Comparison of ENCODE assay signal across 8 cellular contexts in the genomic region with DNA sequence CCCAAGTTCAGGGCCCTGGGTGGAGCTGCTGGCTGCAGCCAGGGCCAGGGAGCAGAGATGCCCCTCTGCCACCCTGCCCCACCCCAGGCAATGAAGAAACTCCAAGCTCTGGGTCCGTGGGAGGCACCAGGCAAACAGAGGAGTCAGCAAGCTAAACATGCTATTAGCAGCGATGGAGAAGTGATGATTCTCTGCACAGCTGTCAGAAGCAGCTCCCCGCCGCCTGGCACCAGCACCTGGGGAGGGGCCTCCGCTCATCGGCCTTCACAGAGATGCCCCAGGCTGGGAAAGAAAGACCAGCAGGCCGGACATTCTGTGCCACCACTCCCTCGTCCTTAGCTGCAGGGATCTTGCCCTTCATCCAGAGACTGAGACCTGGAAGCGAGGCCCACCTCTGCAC. TPM values are rescaled to one million over a fixed set of nuclear protein-coding genes. Genes with fewer than 3 reads are reported as not detected.
DNase-seq lines count a peak whose midpoint lies in the region; FAIRE-seq and TF ChIP-seq lines count a peak whose summit lies in the region.
"Not testable (repeated sequence)": the region's sequence is repeated elsewhere in the genome, so short reads cannot be mapped to it uniquely, and the experiment has no call there.
"Had no signal": no experiment of that assay in that cellular context is flagged by ENCODE, and none has a peak within 500 bp of the region (broad histone marks: within the 10 kb centered on the region; RNA-seq: fewer than 3 reads in every experiment).

No MANE protein-coding gene starts in this region.

- not testable (repeated sequence) for H3K36me3 Mint-ChIP-seq in glutamatergic neuron (ENCODE audit: unreplicated experiment)

- H3K9me3 Mint-ChIP-seq in glutamatergic neuron (ENCODE audit: unreplicated experiment) = not testable (repeated sequence)

- not testable (repeated sequence) for H3K27ac Mint-ChIP-seq in glutamatergic neuron (ENCODE audit: unreplicated experiment)

- not testable (repeated sequence) for H3K4me3 ChIP-seq in coronary artery; kidney (ENCODE audit: low read length in 2 of 2)

- FAIRE-seq in kidney (lab: Jason Lieb, UNC) = not testable (repeated sequence)

- intact Hi-C loops in kidney (cut with DNase I); posterior cingulate gyrus (cut with DNase I): not testable (repeated sequence)

- H3K36me3 ChIP-seq in kidney (ENCODE audit: control insufficient read depth in 1 of 2, insufficient read depth in 2 of 2, low read length in 2 of 2) = not testable (repeated sequence)

- not testable (repeated sequence) for H3K9ac ChIP-seq in kidney (ENCODE audit: low read length in 2 of 2)

- not testable (repeated sequence) for H3K27ac ChIP-seq in coronary artery; kidney (ENCODE audit: low read depth in 2 of 2, low read length in 2 of 2)

- TF ChIP-seq CTCF in coronary artery (IDR thresholded peaks at IDR 0.05); glutamatergic neuron (IDR thresholded peaks at IDR 0.05; ENCODE audit: partially characterized antibody, unreplicated experiment); kidney (IDR thresholded peaks at IDR 0.05; ENCODE audit: borderline replicate concordance, extremely low read depth, insufficient read depth): not testable (repeated sequence)

- not testable (repeated sequence) for H3K4me1 Mint-ChIP-seq in glutamatergic neuron (ENCODE audit: low read depth, unreplicated experiment)

- not testable (repeated sequence) for H3K27me3 Mint-ChIP-seq in glutamatergic neuron (ENCODE audit: unreplicated experiment)

- H3K4me1 ChIP-seq in kidney (ENCODE audit: control insufficient read depth in 1 of 2, insufficient read depth in 1 of 2, low read depth in 1 of 2, low read length in 2 of 2) = not testable (repeated sequence)

- H3K9me3 ChIP-seq in kidney (ENCODE audit: control insufficient read depth in 1 of 2, low read length in 2 of 2) = not testable (repeated sequence)

- H3K4me3 Mint-ChIP-seq in glutamatergic neuron (ENCODE audit: unreplicated experiment) = not testable (repeated sequence)

- DNase-seq in NCI-H226 (peak; percentile 52), amniotic epithelial cell (ENCODE audit: low read depth) (peak; percentile 2), coronary artery (ENCODE audit: low spot score) (peak; percentile 29), glutamatergic neuron (peak; percentile 5), kidney (peak; percentile 75), posterior cingulate gyrus (peak in 7 of 10 donors; percentile 31 to 96 (median 57)), superior temporal gyrus (ENCODE audit: extremely low spot score) (peak; percentile 38)

RNA-seq across cellular contexts. Expression of gene GPAT2, which starts 27.2 kb away (rescaled TPM):
- total RNA-seq in glutamatergic neuron (ENCODE audit: unreplicated experiment) (0.47 TPM), kidney (2.7 TPM)
- 1.1 TPM for polyA plus RNA-seq in kidney (ENCODE audit: insufficient read depth, low read depth, low replicate concordance)

RNA-seq across cellular contexts. Expression of gene ADRA2B, which starts 54.5 kb away (rescaled TPM):
- total RNA-seq in glutamatergic neuron (ENCODE audit: unreplicated experiment) (0.91 TPM), kidney (1.4 TPM)
- polyA plus RNA-seq in kidney (ENCODE audit: insufficient read depth, low read depth, low replicate concordance) = 4.8 TPM
- polyA plus RNA-seq: CD4-positive, CD25-positive, alpha-beta regulatory T cell had no signal

Comparison
In these comparisons a context has a peak if more than half of its experiments do, and no peak if none do; other contexts are left out.
1. DNase-seq: peak in every context shown above with its lines; median percentile 75 in kidney; 57 in posterior cingulate gyrus; 52 in NCI-H226; 38 in superior temporal gyrus; 29 in coronary artery; 5 in glutamatergic neuron; 2 in amniotic epithelial cell.